Comparison of ENCODE assay signal across 19 cellular contexts in genomic region chr21:34046917-34047316, GRCh38. TPM values are rescaled to one million over a fixed set of nuclear protein-coding genes. Genes with fewer than 3 reads are reported as not detected.
A peak's percentile ranks its signal among the peaks of the same experiment; 100 is the strongest.
DNase-seq lines count a peak whose midpoint lies in the region; ATAC-seq and TF ChIP-seq lines count a peak whose summit lies in the region.
"Had no signal": no experiment of that assay in that cellular context is flagged by ENCODE, and none has a peak within 500 bp of the region (broad histone marks: within the 10 kb centered on the region; RNA-seq: fewer than 3 reads in every experiment).

No MANE protein-coding gene starts in this region.

- no peak for DNase-seq in CD4-positive, alpha-beta T cell
- DNase-seq in T-cell (no peak), NCI-H2196 (lab: John Stamatoyannopoulos, UW; ENCODE audit: unreplicated experiment) (no peak), COLO668 (lab: John Stamatoyannopoulos, UW; ENCODE audit: unreplicated experiment) (no peak), SW480 (ENCODE audit: low spot score) (no peak)
- DNase-seq: activated CD8-positive, alpha-beta memory T cell treated with anti-CD3 and anti-CD28 coated beads, Interleukin-2, amount 50 U/mL, for 48 hours; brain microvascular endothelial cell; dermis blood vessel endothelial cell; DMS153; glutamatergic neuron; MV-4-11; NCI-H2107; NCI-H748 treated with DMSO at 0.1 percent for 48 hours; SW 1271 had no signal

- peak overlapping the region; percentile 38 for H3K4me3 Mint-ChIP-seq in CD4-positive, alpha-beta T cell
- peak overlapping the region; percentile 19 to 41 (median 29) for H3K4me3 Mint-ChIP-seq in T-cell

- no peaks in the 10 kb centered on the region for H3K27me3 ChIP-seq in CD4-positive, alpha-beta T cell (ENCODE audit: control insufficient read depth, insufficient read depth, low read length)
- H3K27me3 ChIP-seq: brain microvascular endothelial cell, esophagus muscularis mucosa had no signal

- ATAC-seq in CD4-positive, alpha-beta T cell (ENCODE audit: poor library complexity), result no peak
- ATAC-seq in GM18498 (IDR thresholded peaks at IDR 0.05; ENCODE audit: unreplicated experiment) (peak; percentile 53), GM21619 (IDR thresholded peaks at IDR 0.05; ENCODE audit: unreplicated experiment) (peak; percentile 53), T-cell (replicated peaks in 1 of 4) (no peak), HG02970 (IDR thresholded peaks at IDR 0.05; ENCODE audit: low FRiP score, unreplicated experiment) (no peak)

- H3K9me3 Mint-ChIP-seq in CD4-positive, alpha-beta T cell, result no peaks in the 10 kb centered on the region
- H3K9me3 Mint-ChIP-seq in T-cell, result no peaks in the 10 kb centered on the region
- H3K9me3 Mint-ChIP-seq: activated naive CD4-positive, alpha-beta T cell treated with anti-CD3 and anti-CD28 coated beads, Interleukin-2, amount 50 U/mL, for 72 hours had no signal

- no peaks in the 10 kb centered on the region for H3K27me3 Mint-ChIP-seq in CD4-positive, alpha-beta T cell
- H3K27me3 Mint-ChIP-seq in T-cell, result no peaks in the 10 kb centered on the region

- no peak overlapping the region for H3K27ac ChIP-seq in CD4-positive, alpha-beta T cell (ENCODE audit: low read depth, low read length)
- H3K27ac ChIP-seq: brain microvascular endothelial cell, esophagus muscularis mucosa had no signal

- POLR2A ChIA-PET in CD4-positive, alpha-beta T cell (lab: Charles Lee), result no interaction called here
- POLR2A ChIA-PET in T-cell (lab: Charles Lee), result interaction anchor here in 1 of 2 donors (0.7 kb wide), 1 partner anchor 17 kb away, joined by 4 read pairs; no protein-coding TSS in a partner anchor

- TF ChIP-seq CTCF in CD4-positive, alpha-beta T cell (IDR thresholded peaks at IDR 0.05), result no peak

- CTCF ChIA-PET in CD4-positive, alpha-beta T cell (lab: Charles Lee), result no interaction called here
- CTCF ChIA-PET in T-cell (lab: Charles Lee), result interaction anchor here in 1 of 2 donors (0.7 kb wide), 1 partner anchor 58 kb away, joined by 4 read pairs; no protein-coding TSS in a partner anchor

- H3K36me3 Mint-ChIP-seq in CD4-positive, alpha-beta T cell (ENCODE audit: low read depth), result no peaks in the 10 kb centered on the region
- no peaks in the 10 kb centered on the region for H3K36me3 Mint-ChIP-seq in T-cell
- H3K36me3 Mint-ChIP-seq: activated naive CD4-positive, alpha-beta T cell treated with anti-CD3 and anti-CD28 coated beads, Interleukin-2, amount 50 U/mL, for 72 hours had no signal

- no peaks in the 10 kb centered on the region for H3K9me3 ChIP-seq in CD4-positive, alpha-beta T cell (ENCODE audit: control insufficient read depth, low read length)
- H3K9me3 ChIP-seq: esophagus muscularis mucosa had no signal

- H3K27ac Mint-ChIP-seq in CD4-positive, alpha-beta T cell, result no peak overlapping the region
- no peak overlapping the region for H3K27ac Mint-ChIP-seq in T-cell
- H3K27ac Mint-ChIP-seq: activated naive CD4-positive, alpha-beta T cell treated with anti-CD3 and anti-CD28 coated beads, Interleukin-2, amount 50 U/mL, for 72 hours had no signal

- peaks cover 4% of the 10 kb centered on the region for H3K4me1 Mint-ChIP-seq in CD4-positive, alpha-beta T cell (ENCODE audit: low read depth)
- H3K4me1 Mint-ChIP-seq in T-cell, result peaks cover 2 to 10% (median 4%) of the 10 kb centered on the region in 3 donors

- intact Hi-C loops in CD4-positive, alpha-beta T cell (cut with DNase I, micrococcal nuclease), result no loop called here

RNA-seq across cellular contexts. Expression of gene MRPS6, which starts 26.5 kb away (rescaled TPM):
- total RNA-seq in CD4-positive, alpha-beta T cell, result 10 to 100 TPM; 13.5 to 14.4 TPM
- 10 to 100 TPM; 29.0 to 98.1 (median 75.0) TPM for total RNA-seq in T-cell

RNA-seq across cellular contexts. Expression of gene SLC5A3, which starts 26.5 kb away (rescaled TPM):
- total RNA-seq in CD4-positive, alpha-beta T cell, result 1 to 10 TPM; 4.6 to 4.9 TPM
- 10 to 100 TPM in 4 of 5 donors, 1 to 10 TPM in 1; 7.6 to 38.5 (median 25.4) TPM for total RNA-seq in T-cell

Comparison
In these comparisons a context has a peak if more than half of its experiments do, and no peak if none do; other contexts are left out.
1. ATAC-seq: peak in GM18498 (single experiment) and GM21619 (single experiment); none in CD4-positive, alpha-beta T cell (single experiment), T-cell (0 of 4) and HG02970 (single experiment).